In genomic region chr19:55625004-55625326, GRCh38 we compare ENCODE assay signal across 8 cellular contexts. TPM values are rescaled to one million over a fixed set of nuclear protein-coding genes. Genes with fewer than 3 reads are reported as not detected.
DNase-seq lines count a peak whose midpoint lies in the region; ATAC-seq lines count a peak whose summit lies in the region.

No MANE protein-coding gene starts in this region.

- no peaks in the 10 kb centered on the region for H3K9me3 Mint-ChIP-seq in T-helper 1 cell treated with Interleukin-12 subunit alpha and Interleukin-12 subunit beta and Interleukin-4 antibody, amounts not matched to agents 30 μg/mL and 1 μg/mL, for 36 hours
- H3K9me3 Mint-ChIP-seq in activated T-helper 17 cell treated with anti-CD3 and anti-CD28 coated beads, Interleukin-2, amount 50 U/mL, for 72 hours, result no peaks in the 10 kb centered on the region

- H3K27ac ChIP-seq in iPS-20b (ENCODE audit: low read length) (no peak overlapping the region), stomach smooth muscle (ENCODE audit: low read length) (peak overlapping the region; percentile 86)

- peak overlapping the region; percentile 91 for H3K4me3 Mint-ChIP-seq in T-helper 1 cell treated with Interleukin-12 subunit alpha and Interleukin-12 subunit beta and Interleukin-4 antibody, amounts not matched to agents 30 μg/mL and 1 μg/mL, for 36 hours
- peak overlapping the region; percentile 77 for H3K4me3 Mint-ChIP-seq in activated T-helper 17 cell treated with anti-CD3 and anti-CD28 coated beads, Interleukin-2, amount 50 U/mL, for 72 hours

- peaks cover 5% of the 10 kb centered on the region for H3K27me3 Mint-ChIP-seq in T-helper 1 cell treated with Interleukin-12 subunit alpha and Interleukin-12 subunit beta and Interleukin-4 antibody, amounts not matched to agents 30 μg/mL and 1 μg/mL, for 36 hours (ENCODE audit: low read depth)
- H3K27me3 Mint-ChIP-seq in activated T-helper 17 cell treated with anti-CD3 and anti-CD28 coated beads, Interleukin-2, amount 50 U/mL, for 72 hours, result no peaks in the 10 kb centered on the region

- peaks cover 10% of the 10 kb centered on the region for H3K36me3 Mint-ChIP-seq in T-helper 1 cell treated with Interleukin-12 subunit alpha and Interleukin-12 subunit beta and Interleukin-4 antibody, amounts not matched to agents 30 μg/mL and 1 μg/mL, for 36 hours (ENCODE audit: low read depth)
- peaks cover 7% of the 10 kb centered on the region for H3K36me3 Mint-ChIP-seq in activated T-helper 17 cell treated with anti-CD3 and anti-CD28 coated beads, Interleukin-2, amount 50 U/mL, for 72 hours (ENCODE audit: low read depth)

- H3K36me3 ChIP-seq in iPS-20b (ENCODE audit: insufficient read depth, low read depth, low read length), result peaks cover 10% of the 10 kb centered on the region
- H3K36me3 ChIP-seq in stomach smooth muscle (ENCODE audit: control insufficient read depth in 2 of 2, insufficient read depth in 2 of 2, low read length in 2 of 2), result peaks cover 0 to 3% of the 10 kb centered on the region in 2 donors

- no peaks in the 10 kb centered on the region for H3K9me3 ChIP-seq in iPS-20b (ENCODE audit: insufficient read depth, low read depth, low read length)
- no peaks in the 10 kb centered on the region for H3K9me3 ChIP-seq in stomach smooth muscle (ENCODE audit: control insufficient read depth in 2 of 2, low read length in 2 of 2)

- DNase-seq in T-helper 1 cell (no peak), A172 (ENCODE audit: low spot score) (no peak), NCI-H2196 treated with DMSO at 0.1 percent for 48 hours (lab: John Stamatoyannopoulos, UW; ENCODE audit: unreplicated experiment) (no peak)

- H3K4me3 ChIP-seq in iPS-20b (ENCODE audit: low read length) (peak overlapping the region; percentile 65), stomach smooth muscle (ENCODE audit: low read length in 2 of 2) (peak overlapping the region; percentile 73 to 79)

- no peak for ATAC-seq in activated T-helper 17 cell treated with anti-CD3 and anti-CD28 coated beads, Interleukin-2, amount 50 U/mL, for 72 hours (replicated peaks)
- no peak for ATAC-seq in HG03139 (IDR thresholded peaks at IDR 0.05; ENCODE audit: unreplicated experiment)

- peaks cover 38% of the 10 kb centered on the region for H3K4me1 Mint-ChIP-seq in T-helper 1 cell treated with Interleukin-12 subunit alpha and Interleukin-12 subunit beta and Interleukin-4 antibody, amounts not matched to agents 30 μg/mL and 1 μg/mL, for 36 hours (ENCODE audit: low read depth)
- H3K4me1 Mint-ChIP-seq in activated T-helper 17 cell treated with anti-CD3 and anti-CD28 coated beads, Interleukin-2, amount 50 U/mL, for 72 hours, result peaks cover 25% of the 10 kb centered on the region

- H3K9ac ChIP-seq in iPS-20b (ENCODE audit: low read depth, low read length) (peak overlapping the region; percentile 67; the same call in 1 of the 2 replicates), stomach smooth muscle (ENCODE audit: low read length in 2 of 2) (peak overlapping the region in 1 of 2 donors; percentile 71)

- H3K27ac Mint-ChIP-seq in T-helper 1 cell treated with Interleukin-12 subunit alpha and Interleukin-12 subunit beta and Interleukin-4 antibody, amounts not matched to agents 30 μg/mL and 1 μg/mL, for 36 hours, result peak overlapping the region; percentile 97
- H3K27ac Mint-ChIP-seq in activated T-helper 17 cell treated with anti-CD3 and anti-CD28 coated beads, Interleukin-2, amount 50 U/mL, for 72 hours, result peak overlapping the region; percentile 90

- H3K4me1 ChIP-seq in iPS-20b (ENCODE audit: insufficient read depth, low read length) (no peaks in the 10 kb centered on the region), stomach smooth muscle (ENCODE audit: control insufficient read depth, insufficient read depth, low read length) (peaks cover 3% of the 10 kb centered on the region)

- no peaks in the 10 kb centered on the region for H3K27me3 ChIP-seq in iPS-20b (ENCODE audit: insufficient read depth, low read length)
- H3K27me3 ChIP-seq in stomach smooth muscle (ENCODE audit: control insufficient read depth in 1 of 2, insufficient read depth in 2 of 2, low read length in 2 of 2), result no peaks in the 10 kb centered on the region

RNA-seq across cellular contexts. Expression of gene ZNF784, which starts 0.6 kb away (rescaled TPM):
- total RNA-seq in activated T-helper 17 cell treated with anti-CD3 and anti-CD28 coated beads, Interleukin-2, amount 50 U/mL, for 72 hours, result 1 to 10 TPM; 4.6 to 5.3 TPM
- total RNA-seq in A172 (2014; rRNA removed; shearing (Covaris generic)), result 0.62 and 6.5 TPM in 2 replicates

RNA-seq across cellular contexts. Expression of gene ZNF580, which starts 15.8 kb away (rescaled TPM):
- total RNA-seq in activated T-helper 17 cell treated with anti-CD3 and anti-CD28 coated beads, Interleukin-2, amount 50 U/mL, for 72 hours, result 10 to 100 TPM; 21.9 to 22.2 TPM
- total RNA-seq in A172 (2014; rRNA removed; shearing (Covaris generic)), result 13.0 and 21.6 TPM in 2 replicates

RNA-seq across cellular contexts. Expression of gene ZNF581, which starts 18.5 kb away (rescaled TPM):
- total RNA-seq in activated T-helper 17 cell treated with anti-CD3 and anti-CD28 coated beads, Interleukin-2, amount 50 U/mL, for 72 hours, result 10 to 100 TPM; 26.4 to 35.6 TPM
- 7.3 and 20.2 TPM in 2 replicates for total RNA-seq in A172 (2014; rRNA removed; shearing (Covaris generic))

RNA-seq across cellular contexts. Expression of gene ZNF865, which starts 19.5 kb away (rescaled TPM):
- 10 to 100 TPM; 11.9 to 13.2 TPM for total RNA-seq in activated T-helper 17 cell treated with anti-CD3 and anti-CD28 coated beads, Interleukin-2, amount 50 U/mL, for 72 hours
- total RNA-seq in A172 (2014; rRNA removed; shearing (Covaris generic)), result 0.81 and 1.4 TPM in 2 replicates

RNA-seq across cellular contexts. Expression of gene CCDC106, which starts 23.0 kb away (rescaled TPM):
- total RNA-seq in activated T-helper 17 cell treated with anti-CD3 and anti-CD28 coated beads, Interleukin-2, amount 50 U/mL, for 72 hours, result 1 to 10 TPM; 2.4 to 2.6 TPM
- total RNA-seq in A172 (2014; rRNA removed; shearing (Covaris generic)), result 2.6 and 6.0 TPM in 2 replicates
